ENCODE assay signal across 11 cellular contexts in the genomic region with DNA sequence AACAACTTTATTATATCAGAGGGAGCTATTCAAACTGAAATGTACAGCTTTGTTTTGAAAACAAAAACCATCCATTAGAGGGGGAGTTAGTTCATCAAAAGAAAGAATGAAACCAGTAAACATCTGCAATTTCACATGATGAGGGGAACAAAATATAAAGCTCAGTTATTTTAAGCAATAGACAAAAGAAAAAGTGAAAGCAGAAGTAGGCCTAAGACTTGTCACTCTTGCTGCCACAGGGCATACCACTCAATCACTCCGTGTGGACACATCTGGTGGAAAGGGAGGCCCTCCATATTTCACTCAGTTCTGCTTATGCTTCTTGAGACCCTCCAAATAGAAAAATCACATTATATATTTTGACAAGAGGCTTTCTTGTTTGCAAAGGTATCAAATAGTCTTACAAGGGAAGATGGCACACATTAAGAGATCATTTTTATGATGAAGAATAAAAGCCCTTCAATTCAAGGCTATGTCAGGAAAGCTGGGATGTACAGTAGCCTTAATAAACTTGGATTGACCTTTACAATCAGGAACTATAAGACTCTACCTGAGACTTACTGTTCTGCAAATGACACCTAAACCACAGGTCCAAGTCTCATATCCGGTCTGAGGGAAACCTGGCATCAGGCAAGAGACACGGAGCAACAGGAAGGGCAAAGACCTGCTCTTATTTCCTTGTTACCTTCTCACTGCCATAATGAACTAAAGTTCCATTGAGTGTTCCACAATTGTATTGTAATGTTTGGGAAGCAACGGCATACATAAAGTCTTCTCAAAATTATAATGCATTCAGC.
DNase-seq lines count a peak whose midpoint lies in the region; ATAC-seq, FAIRE-seq and TF ChIP-seq lines count a peak whose summit lies in the region.
"Had no signal": no experiment of that assay in that cellular context is flagged by ENCODE, and none has a peak within 500 bp of the region (broad histone marks: within the 10 kb centered on the region; RNA-seq: fewer than 3 reads in every experiment).

No MANE protein-coding gene starts in this region.

- no peak overlapping the region for H2BK15ac ChIP-seq in H9 (ENCODE audit: low read depth, low read length)

- no peak overlapping the region for H3T11ph ChIP-seq in H9 (ENCODE audit: low read length)

- no peak overlapping the region for H4K5ac ChIP-seq in H9 (ENCODE audit: insufficient read length, low read depth, low read length)

- intact Hi-C loops in posterior vena cava (cut with DNase I), result no loop called here

- no peaks in the 10 kb centered on the region for H3K9me3 ChIP-seq in H9 (ENCODE audit: control insufficient read depth, low read depth, low read length)

- no peak overlapping the region for H2BK20ac ChIP-seq in H9 (ENCODE audit: low read depth, low read length, poor library complexity, severe bottlenecking)

- ATAC-seq in GM19468 (IDR thresholded peaks at IDR 0.05; ENCODE audit: extremely low read depth, unreplicated experiment) (peak; percentile 90), HG03175 (IDR thresholded peaks at IDR 0.05; ENCODE audit: unreplicated experiment) (peak; percentile 95)

- H3K79me1 ChIP-seq in H9 (ENCODE audit: insufficient read depth, low read depth, low read length, poor library complexity, severe bottlenecking), result no peaks in the 10 kb centered on the region

- peaks cover 4% of the 10 kb centered on the region; the same call in 1 of the 2 replicates for H3K4me1 ChIP-seq in H9 (ENCODE audit: insufficient read depth, low read length)

- no peak overlapping the region for H3K14ac ChIP-seq in H9 (ENCODE audit: insufficient read depth, low read length)

- H2AK5ac ChIP-seq in H9 (ENCODE audit: insufficient read length, low read length), result no peak overlapping the region

- H3K27ac ChIP-seq in H9 (ENCODE audit: insufficient read length, low read depth, low read length), result no peak overlapping the region
- H3K27ac ChIP-seq: epithelial cell of prostate had no signal

- no peaks in the 10 kb centered on the region for H3K79me2 ChIP-seq in H9 (ENCODE audit: insufficient read depth, low read length)

- H2BK5ac ChIP-seq in H9 (ENCODE audit: insufficient read length, low read length), result no peak overlapping the region

- no peaks in the 10 kb centered on the region for H4K20me1 ChIP-seq in H9 (ENCODE audit: control insufficient read depth, insufficient read depth, insufficient read length)

- H3K9me3 Mint-ChIP-seq in activated naive CD8-positive, alpha-beta T cell (ENCODE audit: low read depth), result no peaks in the 10 kb centered on the region
- H3K9me3 Mint-ChIP-seq in H9, result no peaks in the 10 kb centered on the region; a peak in 1 of 5 replicates

- TF ChIP-seq POLR2A in GM12891 (IDR thresholded peaks at IDR 0.05; ENCODE audit: low read depth, low read length), result no peak

- H3K27me3 Mint-ChIP-seq in activated naive CD8-positive, alpha-beta T cell, result no peaks in the 10 kb centered on the region
- no peaks in the 10 kb centered on the region for H3K27me3 Mint-ChIP-seq in H9 (ENCODE audit: low read depth)

- H2BK12ac ChIP-seq in H9 (ENCODE audit: insufficient read length, low read depth, low read length), result no peak overlapping the region

- H3K27ac Mint-ChIP-seq in activated naive CD8-positive, alpha-beta T cell, result no peak overlapping the region
- H3K27ac Mint-ChIP-seq in H9, result no peak overlapping the region

- no peak overlapping the region for H2AFZ ChIP-seq in H9 (ENCODE audit: low read length)

- H3K36me3 Mint-ChIP-seq in activated naive CD8-positive, alpha-beta T cell, result no peaks in the 10 kb centered on the region
- H3K36me3 Mint-ChIP-seq in H9 (ENCODE audit: insufficient read depth in 1 of 3, low read depth in 3 of 3), result no peaks in the 10 kb centered on the region

- H3K18ac ChIP-seq in H9 (ENCODE audit: insufficient read length, low read depth, low read length), result no peak overlapping the region

- H4K91ac ChIP-seq in H9 (ENCODE audit: insufficient read length, low read depth, low read length), result no peak overlapping the region

- no CpG with 5 or more reads among the region's 4 CpGs for WGBS in H9 (ENCODE audit: extremely low coverage, insufficient read length, low lambda C conversion rate)

- H3K4ac ChIP-seq in H9 (ENCODE audit: low read depth, low read length), result no peak overlapping the region

- no peak overlapping the region for H2BK120ac ChIP-seq in H9 (ENCODE audit: low read depth, low read length, poor library complexity, severe bottlenecking)

- H3K23ac ChIP-seq in H9 (ENCODE audit: insufficient read length, low read depth, low read length), result no peak overlapping the region

- H3K4me2 ChIP-seq in H9 (ENCODE audit: insufficient read depth, insufficient read length, low read length), result no peak overlapping the region

- no peak for TF ChIP-seq CTCF in H9 (conservative IDR thresholded peaks at IDR 0.05)

- H4K8ac ChIP-seq in H9 (replicated peaks; ENCODE audit: insufficient read length, low read depth, low read length), result no peak overlapping the region

- no peaks in the 10 kb centered on the region for H3K27me3 ChIP-seq in H9 (ENCODE audit: insufficient read depth, low read length)

- H3K23me2 ChIP-seq in H9 (ENCODE audit: insufficient read length, low read depth, low read length, poor library complexity, severe bottlenecking), result no peaks in the 10 kb centered on the region

- FAIRE-seq in GM12891 (lab: Jason Lieb, UNC), result peak; percentile 79

- H3K9ac ChIP-seq in H9 (ENCODE audit: extremely low read depth, insufficient read length, low read length), result no peak overlapping the region

- peaks cover 38% of the 10 kb centered on the region for H3K4me1 Mint-ChIP-seq in activated naive CD8-positive, alpha-beta T cell (ENCODE audit: low read depth)
- peaks cover 10 to 16% of the 10 kb centered on the region in 2 experiments for H3K4me1 Mint-ChIP-seq in H9

- DNase-seq in GM12891 (ENCODE audit: insufficient read length, low spot score) (peak; percentile 4), occipital lobe (lab: John Stamatoyannopoulos, UW) (no peak), NCI-H446 (lab: John Stamatoyannopoulos, UW) (no peak), posterior vena cava (ENCODE audit: low spot score) (no peak), H9 (no peak)
- DNase-seq: activated CD4-positive, alpha-beta T cell treated with anti-CD3 and anti-CD28 coated beads for 4 hours; NCI-H1048 had no signal

- H3K56ac ChIP-seq in H9 (ENCODE audit: insufficient read length, low read depth, low read length), result no peak overlapping the region

- H3K4me3 Mint-ChIP-seq in activated naive CD8-positive, alpha-beta T cell, result peak overlapping the region; percentile 42
- H3K4me3 Mint-ChIP-seq in H9, result no peak overlapping the region

TF ChIP-seq in GM12891, 5 proteins besides CTCF, POLR2A, EP300 and RAD21:
- TF ChIP-seq POU2F2 (IDR thresholded peaks at IDR 0.05; ENCODE audit: low read depth, low read length) (no peak), TAF1 (IDR thresholded peaks at IDR 0.05; ENCODE audit: low read depth, low read length) (no peak), SPI1 (IDR thresholded peaks at IDR 0.05; ENCODE audit: low read depth, low read length) (peak; percentile 51), PAX5 (IDR thresholded peaks at IDR 0.05; ENCODE audit: insufficient read depth, low read length, severe bottlenecking) (no peak), POLR2AphosphoS5 (IDR thresholded peaks at IDR 0.05; ENCODE audit: low read depth, low read length) (no peak)
